ENCODE assay signal across 20 cellular contexts in genomic region chr10:127971101-127971946, GRCh38.
DNase-seq lines count a peak whose midpoint lies in the region; ATAC-seq, FAIRE-seq and TF ChIP-seq lines count a peak whose summit lies in the region.
"Had no signal": no experiment of that assay in that cellular context is flagged by ENCODE, and none has a peak within 500 bp of the region (broad histone marks: within the 10 kb centered on the region; RNA-seq: fewer than 3 reads in every experiment).

No MANE protein-coding gene starts in this region.

- H2BK15ac ChIP-seq in neuronal stem cell (ENCODE audit: low read length): no peak overlapping the region

- H3K4ac ChIP-seq in neuronal stem cell (ENCODE audit: low read length): no peak overlapping the region

- no peak overlapping the region for H3K23ac ChIP-seq in neuronal stem cell (ENCODE audit: low read depth, low read length, poor library complexity)

- H2BK5ac ChIP-seq in neuronal stem cell (ENCODE audit: low read length): no peak overlapping the region

- H3K14ac ChIP-seq in neuronal stem cell (ENCODE audit: low read length): no peak overlapping the region

- TF ChIP-seq CTCF in coronary artery (IDR thresholded peaks at IDR 0.05) (no peak), kidney (IDR thresholded peaks at IDR 0.05; ENCODE audit: borderline replicate concordance, extremely low read depth, insufficient read depth) (no peak), stomach (IDR thresholded peaks at IDR 0.05) (no peak), right lobe of liver (IDR thresholded peaks at IDR 0.05) (no peak)

- H3K4me3 ChIP-seq in coronary artery (no peak overlapping the region), kidney (ENCODE audit: low read length in 2 of 2) (no peak overlapping the region), neuronal stem cell (ENCODE audit: low read length in 2 of 2) (no peak overlapping the region), aorta (ENCODE audit: low read length in 2 of 2) (no peak overlapping the region), stomach (no peak overlapping the region), right lobe of liver (no peak overlapping the region)

- no peak overlapping the region for H2AK5ac ChIP-seq in neuronal stem cell (ENCODE audit: low read depth, low read length)

- no CpG with 5 or more reads among the region's 24 CpGs for WGBS in neuronal stem cell (ENCODE audit: extremely low coverage in 2 of 2, insufficient read length in 2 of 2, insufficient replicate concordance in 1 of 2), 2 donors
- 92 to 93% methylated on average over 24 of the region's 24 CpGs for WGBS in aorta, 2 donors
- WGBS in stomach, 5 donors: 86 to 89% (median 87%) methylated on average over 19 to 24 of the region's 24 CpGs
- WGBS in right lobe of liver (ENCODE audit: insufficient coverage, low coverage, low lambda C conversion rate, missing lambda C conversion rate): 87% methylated on average over 7 of the region's 24 CpGs

- no peak overlapping the region for H2BK120ac ChIP-seq in neuronal stem cell (ENCODE audit: low read depth, low read length)

- no peaks in the 10 kb centered on the region for H3K79me1 ChIP-seq in neuronal stem cell (ENCODE audit: low read depth, low read length)

- no peak for TF ChIP-seq POLR2A in stomach (IDR thresholded peaks at IDR 0.05)
- TF ChIP-seq POLR2A in right lobe of liver (IDR thresholded peaks at IDR 0.05): no peak

- no peak overlapping the region for H3K4me2 ChIP-seq in neuronal stem cell (ENCODE audit: insufficient read depth, low read length, poor library complexity, severe bottlenecking)

- H2BK12ac ChIP-seq in neuronal stem cell (ENCODE audit: low read length): no peak overlapping the region

- H3K9me3 ChIP-seq in kidney (ENCODE audit: control insufficient read depth in 1 of 2, low read length in 2 of 2) (no peaks in the 10 kb centered on the region), neuronal stem cell (replicated peaks in 1 of 2; ENCODE audit: control insufficient read depth in 2 of 2, insufficient read depth in 1 of 2, low read depth in 1 of 2, low read length in 2 of 2) (no peaks in the 10 kb centered on the region), aorta (ENCODE audit: control insufficient read depth, low read length) (no peaks in the 10 kb centered on the region), stomach (no peaks in the 10 kb centered on the region), right lobe of liver (no peaks in the 10 kb centered on the region)
- H3K9me3 ChIP-seq: BE2C had no signal

- H3K27ac ChIP-seq in coronary artery (no peak overlapping the region), kidney (ENCODE audit: low read depth in 2 of 2, low read length in 2 of 2) (no peak overlapping the region), neuronal stem cell (replicated peaks; ENCODE audit: low read length) (no peak overlapping the region), aorta (ENCODE audit: low read depth in 1 of 2, low read length in 2 of 2) (no peak overlapping the region), stomach (no peak overlapping the region), right lobe of liver (no peak overlapping the region)

- H3K9ac ChIP-seq in kidney (ENCODE audit: low read length in 2 of 2) (no peak overlapping the region), neuronal stem cell (ENCODE audit: low read depth, low read length, poor library complexity) (no peak overlapping the region)

- intact Hi-C loops in kidney (cut with DNase I) (no loop called here), aorta (cut with DNase I) (no loop called here), stomach (cut with DNase I; ENCODE audit: low total_unique reads) (no loop called here), right lobe of liver (cut with DNase I) (no loop called here)

- H3K27me3 ChIP-seq in neuronal stem cell (ENCODE audit: control insufficient read depth in 3 of 3, insufficient read depth in 3 of 3, low read depth in 1 of 3, low read length in 3 of 3): peaks cover 0 to 4% (median 0%) of the 10 kb centered on the region in 3 experiments
- no peaks in the 10 kb centered on the region for H3K27me3 ChIP-seq in aorta (ENCODE audit: control insufficient read depth in 1 of 2, insufficient read depth in 2 of 2, low read length in 1 of 2)
- H3K27me3 ChIP-seq in stomach: no peaks in the 10 kb centered on the region
- no peaks in the 10 kb centered on the region for H3K27me3 ChIP-seq in right lobe of liver
- H3K27me3 ChIP-seq: BE2C had no signal

- H3K4me1 ChIP-seq in kidney (ENCODE audit: control insufficient read depth in 1 of 2, insufficient read depth in 1 of 2, low read depth in 1 of 2, low read length in 2 of 2) (no peaks in the 10 kb centered on the region), neuronal stem cell (ENCODE audit: control insufficient read depth in 2 of 2, insufficient read depth in 1 of 2, low read depth in 1 of 2, low read length in 2 of 2) (peaks cover 0 to 11% of the 10 kb centered on the region in 2 donors), aorta (ENCODE audit: control insufficient read depth in 1 of 2, insufficient read depth in 2 of 2, low read length in 2 of 2) (no peaks in the 10 kb centered on the region), stomach (peaks cover 0 to 26% (median 12%) of the 10 kb centered on the region in 4 donors), right lobe of liver (no peaks in the 10 kb centered on the region)
- H3K4me1 ChIP-seq: BE2C had no signal

- no peak overlapping the region for H2AFZ ChIP-seq in neuronal stem cell (ENCODE audit: low read length)

- no peak for TF ChIP-seq EP300 in stomach (IDR thresholded peaks at IDR 0.05)

- no peaks in the 10 kb centered on the region for H3K36me3 ChIP-seq in kidney (ENCODE audit: control insufficient read depth in 1 of 2, insufficient read depth in 2 of 2, low read length in 2 of 2)
- no peaks in the 10 kb centered on the region for H3K36me3 ChIP-seq in neuronal stem cell (replicated peaks in 1 of 2; ENCODE audit: control insufficient read depth in 2 of 2, insufficient read depth in 2 of 2, low read length in 2 of 2)
- H3K36me3 ChIP-seq in aorta (ENCODE audit: control insufficient read depth in 1 of 2, insufficient read depth in 2 of 2, low read length in 1 of 2): no peaks in the 10 kb centered on the region
- H3K36me3 ChIP-seq in stomach: no peaks in the 10 kb centered on the region
- H3K36me3 ChIP-seq in right lobe of liver: no peaks in the 10 kb centered on the region
- H3K36me3 ChIP-seq: BE2C had no signal

- peak; percentile 60 for DNase-seq in coronary artery (ENCODE audit: low spot score)
- DNase-seq in kidney: peak; percentile 39
- DNase-seq in neuronal stem cell (ENCODE audit: low spot score): no peak
- no peak for DNase-seq in aorta
- no peak for DNase-seq in NCI-H526 treated with DMSO at 0.1 percent for 48 hours (lab: John Stamatoyannopoulos, UW)
- DNase-seq in stomach: no peak
- no peak for DNase-seq in right lobe of liver
- DNase-seq: ACHN; BE2C; C1 segment of cervical spinal cord; CD4-positive, CD25-positive, alpha-beta regulatory T cell; CD8-positive, alpha-beta memory T cell; DMS153; DMS79; GDM1; GOT3; H7; IMR-90 had no signal

- peak overlapping the region; percentile 33 for H3K18ac ChIP-seq in neuronal stem cell (ENCODE audit: low read length)

- H4K8ac ChIP-seq in neuronal stem cell (ENCODE audit: low read depth, low read length): no peak overlapping the region

- ATAC-seq in aorta (ENCODE audit: low FRiP score) (peak; percentile 8), right lobe of liver (no peak)

- FAIRE-seq in kidney (lab: Jason Lieb, UNC): no peak
- FAIRE-seq: A204.1, HTR-8/SVneo had no signal

- no peak overlapping the region for H4K91ac ChIP-seq in neuronal stem cell (ENCODE audit: low read depth, low read length, poor library complexity)

Comparison
In these comparisons a context has a peak if more than half of its experiments do, and no peak if none do; other contexts are left out.
1. DNase-seq: peak in coronary artery (single experiment) and kidney (single experiment); none in neuronal stem cell (single experiment), aorta (0 of 2), NCI-H526 treated with DMSO at 0.1 percent for 48 hours (single experiment), stomach (single experiment) and right lobe of liver (0 of 3).